ENCODE assay signal across 1 cellular context in genomic region chr5:37876245-37876644, GRCh38.
TF ChIP-seq lines count a peak whose summit lies in the region.

No MANE protein-coding gene starts in this region.

TF ChIP-seq in IMR-90, 13 proteins besides CTCF, POLR2A, EP300 and RAD21 (continued from another document):
- no peak for TF ChIP-seq ELK1 (IDR thresholded peaks at IDR 0.05; ENCODE audit: borderline replicate concordance, low read depth, low read length)
- TF ChIP-seq FOS (IDR thresholded peaks at IDR 0.05; ENCODE audit: low read depth, low read length): no peak
- no peak for TF ChIP-seq RCOR1 (IDR thresholded peaks at IDR 0.05; ENCODE audit: insufficient replicate concordance, low read length)
- TF ChIP-seq SMC3 (IDR thresholded peaks at IDR 0.05; ENCODE audit: low read depth, low read length): no peak
- no peak for TF ChIP-seq CEBPB (IDR thresholded peaks at IDR 0.05; ENCODE audit: low read depth, low read length)
- TF ChIP-seq MAZ (IDR thresholded peaks at IDR 0.05; ENCODE audit: borderline replicate concordance, low read depth, low read length): no peak
- TF ChIP-seq MAFK (IDR thresholded peaks at IDR 0.05; ENCODE audit: low read depth, low read length): no peak
- TF ChIP-seq NFE2L2 (IDR thresholded peaks at IDR 0.05; ENCODE audit: low read depth, low read length): no peak
- no peak for TF ChIP-seq CHD1 (IDR thresholded peaks at IDR 0.05; ENCODE audit: low read depth, low read length)
- no peak for TF ChIP-seq BHLHE40 (IDR thresholded peaks at IDR 0.05; ENCODE audit: low read depth, low read length)
